ENCODE assay signal across 8 cellular contexts in the genomic region with DNA sequence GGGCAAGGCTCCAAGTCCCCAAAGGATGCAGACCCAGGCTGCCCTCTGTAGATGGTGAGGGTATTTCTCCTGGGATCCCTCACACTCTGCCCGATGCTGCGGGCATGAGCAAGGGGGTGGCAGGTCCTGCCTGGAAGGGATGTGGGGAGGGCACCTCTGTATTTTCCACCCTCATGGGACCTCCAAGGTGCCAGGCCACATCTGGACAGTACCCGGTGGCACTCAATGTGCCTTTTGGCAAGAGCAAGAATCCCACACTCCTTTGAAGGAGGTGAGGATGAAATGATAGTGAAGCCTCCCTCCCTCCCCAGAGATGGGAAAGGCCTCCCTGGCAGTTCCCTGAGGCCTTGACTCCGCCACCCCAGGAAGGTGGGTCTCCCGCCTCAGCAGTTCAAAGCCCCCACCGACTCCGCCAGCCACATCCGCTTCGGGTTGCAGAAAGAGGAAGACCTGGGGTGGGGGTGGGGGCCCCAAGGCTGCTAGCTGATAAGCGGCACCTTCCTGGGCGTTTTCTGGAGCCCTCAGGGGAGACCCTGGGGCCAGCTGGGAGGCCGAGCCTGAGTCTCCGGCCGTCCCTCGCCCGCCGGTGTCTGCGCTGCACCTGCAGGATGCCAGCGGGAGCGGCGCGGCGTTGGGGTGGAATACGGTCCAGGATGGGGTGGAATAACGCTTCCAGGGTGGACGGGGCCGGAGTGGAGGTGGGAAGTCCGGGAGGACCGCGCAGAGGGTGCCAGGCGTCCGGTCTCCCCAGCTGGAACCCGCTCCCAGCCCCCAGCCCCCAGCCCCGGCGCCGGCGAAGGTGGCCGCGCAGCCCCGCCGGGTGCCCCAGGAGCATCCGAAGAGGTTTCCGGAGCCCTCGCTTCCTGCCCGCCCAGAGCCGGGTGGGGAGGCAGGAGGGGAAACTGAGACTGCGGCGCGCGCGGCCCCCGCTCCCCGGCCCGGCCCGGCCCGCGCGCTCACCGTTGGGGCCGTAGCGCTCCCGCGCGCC. TPM values are rescaled to one million over a fixed set of nuclear protein-coding genes. Genes with fewer than 3 reads are reported as not detected.
A peak's percentile ranks its signal among the peaks of the same experiment; 100 is the strongest.
DNase-seq lines count a peak whose midpoint lies in the region; ATAC-seq and TF ChIP-seq lines count a peak whose summit lies in the region.

No MANE protein-coding gene starts in this region.

- ATAC-seq in mucosa of descending colon (peak; percentile 0), GM18858 (IDR thresholded peaks at IDR 0.05; ENCODE audit: unreplicated experiment) (no peak)

- no peaks in the 10 kb centered on the region for H3K9me3 Mint-ChIP-seq in HFFc6
- no peaks in the 10 kb centered on the region for H3K9me3 Mint-ChIP-seq in activated naive CD4-positive, alpha-beta T cell treated with anti-CD3 and anti-CD28 coated beads, Interleukin-2, amount 10 ng/mL, durations not matched to agents 7 days and 5 days

- TF ChIP-seq POLR2A in Peyer's patch (IDR thresholded peaks at IDR 0.05), result no peak

- intact Hi-C loops in mucosa of descending colon (cut with DNase I, micrococcal nuclease), result no loop called here

- H3K27me3 ChIP-seq in Peyer's patch (no peaks in the 10 kb centered on the region), stomach smooth muscle (ENCODE audit: control insufficient read depth in 1 of 2, insufficient read depth in 2 of 2, low read length in 2 of 2) (peaks cover 32 to 36% of the 10 kb centered on the region in 2 donors)

- H3K36me3 Mint-ChIP-seq in HFFc6 (ENCODE audit: low read depth), result no peaks in the 10 kb centered on the region
- peaks cover 33% of the 10 kb centered on the region for H3K36me3 Mint-ChIP-seq in activated naive CD4-positive, alpha-beta T cell treated with anti-CD3 and anti-CD28 coated beads, Interleukin-2, amount 10 ng/mL, durations not matched to agents 7 days and 5 days

- peaks cover 3 to 67% (median 51%) of the 10 kb centered on the region in 4 donors for H3K4me1 ChIP-seq in Peyer's patch
- peaks cover 68% of the 10 kb centered on the region for H3K4me1 ChIP-seq in mucosa of descending colon (ENCODE audit: low read depth)
- H3K4me1 ChIP-seq in stomach smooth muscle (ENCODE audit: control insufficient read depth, insufficient read depth, low read length), result peaks cover 12% of the 10 kb centered on the region

- DNase-seq in HFFc6 (no peak), Peyer's patch (peak; percentile 65 to 97 (median 95)), mucosa of descending colon (peak; percentile 71 to 91 (median 75)), kidney glomerular epithelial cell (lab: John Stamatoyannopoulos, UW) (no peak)
- peak; percentile 88 for DNase-seq in activated naive CD4-positive, alpha-beta T cell treated with anti-CD3 and anti-CD28 coated beads, Interleukin-2, amount 10 ng/mL, durations not matched to agents 7 days and 5 days

- peak overlapping the region; percentile 15; the same call in 1 of the 2 replicates for H3K4me3 Mint-ChIP-seq in HFFc6
- H3K4me3 Mint-ChIP-seq in activated naive CD4-positive, alpha-beta T cell treated with anti-CD3 and anti-CD28 coated beads, Interleukin-2, amount 10 ng/mL, durations not matched to agents 7 days and 5 days, result peak overlapping the region; percentile 85

- no peak overlapping the region for H3K27ac Mint-ChIP-seq in HFFc6
- H3K27ac Mint-ChIP-seq in activated naive CD4-positive, alpha-beta T cell treated with anti-CD3 and anti-CD28 coated beads, Interleukin-2, amount 10 ng/mL, durations not matched to agents 7 days and 5 days, result peak overlapping the region; percentile 78

- H3K36me3 ChIP-seq in Peyer's patch, result no peaks in the 10 kb centered on the region
- H3K36me3 ChIP-seq in mucosa of descending colon (ENCODE audit: low read depth), result no peaks in the 10 kb centered on the region
- H3K36me3 ChIP-seq in stomach smooth muscle (ENCODE audit: control insufficient read depth in 2 of 2, insufficient read depth in 2 of 2, low read length in 2 of 2), result no peaks in the 10 kb centered on the region

- TF ChIP-seq CTCF in HFFc6 (IDR thresholded peaks at IDR 0.05) (no peak), Peyer's patch (IDR thresholded peaks at IDR 0.05) (no peak), mucosa of descending colon (IDR thresholded peaks at IDR 0.05) (no peak)

- H3K4me3 ChIP-seq in GM08714 (ENCODE audit: low read length) (peak overlapping the region; percentile 67; the same call in 1 of the 2 replicates), Peyer's patch (peak overlapping the region; percentile 68 to 98 (median 81)), mucosa of descending colon (peak overlapping the region; percentile 50), stomach smooth muscle (ENCODE audit: low read length in 2 of 2) (peak overlapping the region in 1 of 2 donors; percentile 54)

- CTCF ChIA-PET in activated naive CD4-positive, alpha-beta T cell treated with anti-CD3 and anti-CD28 coated beads, Interleukin-2, amount 10 ng/mL, durations not matched to agents 7 days and 5 days (lab: Charles Lee), result interaction anchor here (2.8 kb wide), 1 partner anchor 50 kb away, joined by 11 read pairs; no protein-coding TSS in a partner anchor

- H3K27me3 Mint-ChIP-seq in HFFc6 (ENCODE audit: insufficient read depth), result peaks cover 28% of the 10 kb centered on the region
- H3K27me3 Mint-ChIP-seq in activated naive CD4-positive, alpha-beta T cell treated with anti-CD3 and anti-CD28 coated beads, Interleukin-2, amount 10 ng/mL, durations not matched to agents 7 days and 5 days, result peaks cover 15% of the 10 kb centered on the region

- H3K27ac ChIP-seq in Peyer's patch (peak overlapping the region; percentile 78 to 99 (median 90)), stomach smooth muscle (ENCODE audit: low read length) (no peak overlapping the region)

- peak overlapping the region; percentile 5 to 22 for H3K9ac ChIP-seq in stomach smooth muscle (ENCODE audit: low read length in 2 of 2)

- H3K9me3 ChIP-seq in Peyer's patch, result no peaks in the 10 kb centered on the region
- H3K9me3 ChIP-seq in mucosa of descending colon, result no peaks in the 10 kb centered on the region
- no peaks in the 10 kb centered on the region for H3K9me3 ChIP-seq in stomach smooth muscle (ENCODE audit: control insufficient read depth in 2 of 2, low read length in 2 of 2)

- H3K4me1 Mint-ChIP-seq in HFFc6 (ENCODE audit: low read depth), result peaks cover 19% of the 10 kb centered on the region
- peaks cover 59% of the 10 kb centered on the region for H3K4me1 Mint-ChIP-seq in activated naive CD4-positive, alpha-beta T cell treated with anti-CD3 and anti-CD28 coated beads, Interleukin-2, amount 10 ng/mL, durations not matched to agents 7 days and 5 days

RNA-seq across cellular contexts. Expression of a gene that starts 0.7 kb away (rescaled TPM):
- under 1 TPM; 0.05 to 0.12 (median 0.08) TPM for total RNA-seq in HFFc6 (2021; fragmentation: NEBNext Ultra II Directional; extraction: Animal tissue kit (Norgen Biotek cat#: 25700))
- 100 to 1,000 TPM in 2 of 4 donors, 10 to 100 TPM in 2; 78.6 to 231 (median 112) TPM for total RNA-seq in Peyer's patch
- 100 to 1,000 TPM in 2 of 3 donors, 10 to 100 TPM in 1; 72.8 to 253 (median 247) TPM for total RNA-seq in mucosa of descending colon

RNA-seq across cellular contexts. Expression of a gene that starts 47.2 kb away (rescaled TPM):
- total RNA-seq in HFFc6 (2021; fragmentation: NEBNext Ultra II Directional; extraction: Animal tissue kit (Norgen Biotek cat#: 25700)), result under 1 TPM in 1 of 6 experiments, not detected in 5; 0.08 TPM
- total RNA-seq in Peyer's patch (10 to 100 TPM in 1 of 4 donors, 1 to 10 TPM in 2, under 1 TPM in 1; 0.88 to 27.2 (median 4.3) TPM), mucosa of descending colon (1 to 10 TPM; 2.5 to 4.9 (median 3.5) TPM)

Comparison
In these comparisons a context has a peak if more than half of its experiments do, and no peak if none do; other contexts are left out.
1. DNase-seq: peak in Peyer's patch (3 of 3), activated naive CD4-positive, alpha-beta T cell treated with anti-CD3 and anti-CD28 coated beads, Interleukin-2, amount 10 ng/mL, durations not matched to agents 7 days and 5 days (single experiment) and mucosa of descending colon (3 of 3); none in HFFc6 (single experiment) and kidney glomerular epithelial cell (single experiment).
2. RNA of a gene that starts 0.7 kb away (total RNA-seq): 72.8 to 253 TPM in mucosa of descending colon and 78.6 to 231 TPM in Peyer's patch; 0.05 to 0.12 TPM in HFFc6; every median in the first group is over 10 times any median in the second.